9 cellular contexts compared by ENCODE assay signal in genomic region chr6:116210750-116211425, GRCh38. TPM values are rescaled to one million over a fixed set of nuclear protein-coding genes. Genes with fewer than 3 reads are reported as not detected.
DNase-seq lines count a peak whose midpoint lies in the region; ATAC-seq and TF ChIP-seq lines count a peak whose summit lies in the region.
"Had no signal": no experiment of that assay in that cellular context is flagged by ENCODE, and none has a peak within 500 bp of the region (broad histone marks: within the 10 kb centered on the region; RNA-seq: fewer than 3 reads in every experiment).

No MANE protein-coding gene starts in this region.

- in situ Hi-C loops in Panc1 (cut with HindIII; ENCODE audit: low pct_unique_long_range_greater_than_20kb, low sequenced_read_pairs), result no loop called here
- in situ Hi-C loops in gastrocnemius medialis (cut with MboI; ENCODE audit: low sequenced_read_pairs in 4 of 4), result no loop called here

- no peak overlapping the region for H3K4me3 ChIP-seq in HCT116 (replicated peaks in 1 of 2; ENCODE audit: low read depth in 1 of 2, low read length in 2 of 2)
- no peak overlapping the region for H3K4me3 ChIP-seq in Panc1 (ENCODE audit: low read depth in 2 of 2, low read length in 2 of 2)
- no peak overlapping the region for H3K4me3 ChIP-seq in gastrocnemius medialis
- H3K4me3 ChIP-seq in tibial artery, result no peak overlapping the region

- no peak overlapping the region for H3K9ac ChIP-seq in HCT116 (ENCODE audit: low read length)

- RAD21 ChIA-PET in HCT116 (lab: Charles Lee; ENCODE audit: low non-redundant PET in 1 of 2, low total read pairs in 2 of 2, uncharacterized antibody in 2 of 2, unreplicated experiment in 2 of 2), result no interaction called here

- no peaks in the 10 kb centered on the region for H3K9me2 ChIP-seq in HCT116 (ENCODE audit: insufficient read depth)

- no peaks in the 10 kb centered on the region for H3K79me2 ChIP-seq in HCT116 (ENCODE audit: insufficient read depth, low read length)

- DNase-seq in HCT116 (ENCODE audit: low read depth, low spot score) (no peak), Panc1 (ENCODE audit: low read depth, low spot score) (no peak), foreskin keratinocyte (peak; percentile 82 to 91), gastrocnemius medialis (peak; percentile 24 to 61), activated T-cell treated with anti-CD3 and anti-CD28 coated beads for 4 hours (no peak), tibial artery (no peak)
- no peak for DNase-seq in activated naive CD4-positive, alpha-beta T cell treated with Interleukin-2 at 50 U/mL for 16 hours

- H3K27ac ChIP-seq in HCT116 (ENCODE audit: low read depth, low read length) (no peak overlapping the region), Panc1 (ENCODE audit: low read length) (no peak overlapping the region), foreskin keratinocyte (peak overlapping the region; percentile 48), gastrocnemius medialis (no peak overlapping the region), tibial artery (no peak overlapping the region)
- H3K27ac ChIP-seq: VCaP had no signal

- peaks cover 9 to 13% of the 10 kb centered on the region in 2 experiments; a peak in 3 of 4 replicates for H3K4me1 ChIP-seq in HCT116 (ENCODE audit: control insufficient read depth in 1 of 2, insufficient read depth in 2 of 2, low read length in 2 of 2)
- peaks cover 6% of the 10 kb centered on the region; the same call in 1 of the 2 replicates for H3K4me1 ChIP-seq in Panc1 (ENCODE audit: control insufficient read depth, insufficient read depth, low read length)
- peaks cover 37% of the 10 kb centered on the region for H3K4me1 ChIP-seq in foreskin keratinocyte
- H3K4me1 ChIP-seq in gastrocnemius medialis, result no peaks in the 10 kb centered on the region
- H3K4me1 ChIP-seq in tibial artery, result no peaks in the 10 kb centered on the region

- TF ChIP-seq CTCF in HCT116 (IDR thresholded peaks at IDR 0.05 in 2 of 3, conservative IDR thresholded peaks at IDR 0.05 in 1 of 3; ENCODE audit: borderline replicate concordance in 1 of 3, insufficient read depth in 1 of 3, low read depth in 2 of 3, low read length in 2 of 3) (no peak), Panc1 (IDR thresholded peaks at IDR 0.05) (no peak), foreskin keratinocyte (conservative IDR thresholded peaks at IDR 0.05) (no peak), gastrocnemius medialis (IDR thresholded peaks at IDR 0.05 in 4 of 5, conservative IDR thresholded peaks at IDR 0.05 in 1 of 5) (no peak), tibial artery (IDR thresholded peaks at IDR 0.05) (no peak)

- H2AFZ ChIP-seq in HCT116 (ENCODE audit: low read depth, low read length, poor library complexity, severe bottlenecking), result no peak overlapping the region

- peak overlapping the region; percentile 13; the same call in 1 of the 2 replicates for H3K4me2 ChIP-seq in HCT116 (ENCODE audit: low read length)

- no peaks in the 10 kb centered on the region for H3K36me3 ChIP-seq in HCT116 (ENCODE audit: control insufficient read depth in 1 of 2, insufficient read depth in 2 of 2, low read length in 2 of 2)
- H3K36me3 ChIP-seq in Panc1 (ENCODE audit: control insufficient read depth, insufficient read depth, low read length), result no peaks in the 10 kb centered on the region
- H3K36me3 ChIP-seq in gastrocnemius medialis, result no peaks in the 10 kb centered on the region
- peaks cover 0 to 3% (median 0%) of the 10 kb centered on the region in 3 donors for H3K36me3 ChIP-seq in tibial artery

- H4K20me1 ChIP-seq in HCT116 (ENCODE audit: insufficient read depth), result no peaks in the 10 kb centered on the region; the same call in 1 of the 2 replicates

- no peaks in the 10 kb centered on the region for H3K9me3 ChIP-seq in HCT116 (ENCODE audit: control insufficient read depth in 1 of 2, insufficient read depth in 1 of 2, low read depth in 1 of 2, low read length in 2 of 2)
- no peaks in the 10 kb centered on the region for H3K9me3 ChIP-seq in Panc1 (ENCODE audit: control insufficient read depth, insufficient read depth, low read depth, low read length)
- H3K9me3 ChIP-seq in gastrocnemius medialis, result no peaks in the 10 kb centered on the region
- H3K9me3 ChIP-seq in tibial artery, result no peaks in the 10 kb centered on the region

- no peak for TF ChIP-seq RAD21 in HCT116 (IDR thresholded peaks at IDR 0.05; ENCODE audit: low read depth)

- CTCF ChIA-PET in HCT116 (lab: Charles Lee) (interaction anchor here (3.1 kb wide), 1 partner anchor 7 kb away, joined by 10 read pairs; no protein-coding TSS in a partner anchor), Panc1 (lab: Charles Lee) (interaction anchor here (1.1 kb wide), 1 partner anchor 57 kb away, joined by 4 read pairs; no protein-coding TSS in a partner anchor)

- TF ChIP-seq POLR2A in HCT116 (IDR thresholded peaks at IDR 0.05; ENCODE audit: borderline replicate concordance, extremely low read depth, insufficient read depth, insufficient read length) (no peak), gastrocnemius medialis (IDR thresholded peaks at IDR 0.05) (no peak)

- H3K27me3 ChIP-seq in HCT116 (ENCODE audit: insufficient read depth, low read length), result no peaks in the 10 kb centered on the region
- H3K27me3 ChIP-seq in Panc1 (ENCODE audit: control insufficient read depth, insufficient read depth, low read length), result no peaks in the 10 kb centered on the region
- H3K27me3 ChIP-seq in foreskin keratinocyte, result no peaks in the 10 kb centered on the region
- no peaks in the 10 kb centered on the region for H3K27me3 ChIP-seq in gastrocnemius medialis
- no peaks in the 10 kb centered on the region for H3K27me3 ChIP-seq in tibial artery

- ATAC-seq in HCT116 (peak; percentile 63; the same call in 1 of the 2 replicates), Panc1 (peak; percentile 50; the same call in 1 of the 2 replicates), foreskin keratinocyte (peak; percentile 96), gastrocnemius medialis (peak; percentile 85 to 91), HG03457 (IDR thresholded peaks at IDR 0.05; ENCODE audit: unreplicated experiment) (no peak)

- BruUV-seq in HCT116 (replicated peaks; lab: Mats Ljungman, UMichigan), result no TSS peak
- no TSS peak for BruUV-seq in Panc1 (replicated peaks; lab: Mats Ljungman, UMichigan)

- intact Hi-C loops in HCT116 (cut with micrococcal nuclease) (no loop called here), Panc1 (cut with micrococcal nuclease; ENCODE audit: unreplicated experiment) (no loop called here), gastrocnemius medialis (cut with DNase I; ENCODE audit: low total_unique reads) (no loop called here), tibial artery (cut with DNase I; ENCODE audit: low total_unique reads) (no loop called here)

- POLR2A ChIA-PET in HCT116 (lab: Charles Lee) (interaction anchor here (1.0 kb wide), 1 partner anchor 13 kb away, joined by 4 read pairs; no protein-coding TSS in a partner anchor), Panc1 (lab: Charles Lee) (no interaction called here)

TF ChIP-seq in HCT116, 20 proteins besides CTCF, POLR2A, EP300 and RAD21 (continues in another document):
- TF ChIP-seq ELF1 (IDR thresholded peaks at IDR 0.05; ENCODE audit: borderline replicate concordance, low read depth), result no peak
- TF ChIP-seq REST (IDR thresholded peaks at IDR 0.05; ENCODE audit: low read depth), result no peak
- no peak for TF ChIP-seq JUND (IDR thresholded peaks at IDR 0.05)
- no peak for TF ChIP-seq SP1 (IDR thresholded peaks at IDR 0.05; ENCODE audit: low read depth)
- TF ChIP-seq ZNF274 (IDR thresholded peaks at IDR 0.05; ENCODE audit: low read depth, low read length), result no peak
- no peak for TF ChIP-seq EZH2 (IDR thresholded peaks at IDR 0.05)
- no peak for TF ChIP-seq ATF3 (IDR thresholded peaks at IDR 0.05)
- no peak for TF ChIP-seq EGR1 (IDR thresholded peaks at IDR 0.05; ENCODE audit: low read depth)

RNA-seq across cellular contexts. Expression of gene TSPYL4, which starts 43.0 kb away (rescaled TPM):
- 5.4 TPM for total RNA-seq in HCT116 (2021; ENCODE audit: unreplicated experiment)
- polyA plus RNA-seq in HCT116 (2012), result 3.6 and 5.1 TPM in 2 replicates
- 7.6 TPM for total RNA-seq in Panc1 (2021; ENCODE audit: unreplicated experiment)
- polyA plus RNA-seq in Panc1 (2012; ENCODE audit: insufficient read length), result 3.7 TPM
- total RNA-seq in foreskin keratinocyte, result 4.9 and 6.7 TPM in 2 replicates
- 2.5 and 2.9 TPM in 2 replicates for polyA plus RNA-seq in foreskin keratinocyte
- 1 to 10 TPM; 2.8 to 4.8 (median 3.8) TPM for total RNA-seq in gastrocnemius medialis

Comparison
In these comparisons a context has a peak if more than half of its experiments do, and no peak if none do; other contexts are left out.
1. DNase-seq: peak in foreskin keratinocyte (2 of 2) and gastrocnemius medialis (2 of 2); none in HCT116 (single experiment), Panc1 (single experiment), activated naive CD4-positive, alpha-beta T cell treated with Interleukin-2 at 50 U/mL for 16 hours (single experiment), activated T-cell treated with anti-CD3 and anti-CD28 coated beads for 4 hours (single experiment) and tibial artery (0 of 2).